Comparison of ENCODE assay signal across 8 cellular contexts in the genomic region with DNA sequence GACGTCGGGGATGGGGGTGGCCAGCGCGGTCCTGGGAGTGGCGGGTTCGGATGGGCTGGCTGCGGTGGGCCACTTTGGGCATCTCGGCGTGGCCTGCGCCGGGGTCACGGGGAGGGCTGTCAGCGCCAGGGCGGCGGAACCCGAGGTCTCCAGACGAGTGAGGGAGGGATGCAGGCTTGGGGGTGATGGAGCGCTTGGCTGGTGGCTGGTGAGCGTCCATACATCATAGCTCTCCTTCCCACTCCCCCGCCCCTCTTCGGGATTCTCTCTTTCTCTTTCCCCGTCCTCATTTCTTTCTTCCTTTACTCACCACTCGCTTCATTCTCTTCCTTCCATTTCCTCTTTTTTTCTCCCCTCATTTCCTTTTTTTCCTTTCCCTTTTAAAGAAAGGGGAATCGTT.
A peak's percentile ranks its signal among the peaks of the same experiment; 100 is the strongest.
DNase-seq lines count a peak whose midpoint lies in the region; ATAC-seq and TF ChIP-seq lines count a peak whose summit lies in the region.

No MANE protein-coding gene starts in this region.

- TF ChIP-seq RAD21 in SK-N-SH (IDR thresholded peaks at IDR 0.05; ENCODE audit: low read length), result no peak

- H3F3A ChIP-seq in SK-N-SH (replicated peaks; ENCODE audit: insufficient read depth), result no peaks in the 10 kb centered on the region

- peak overlapping the region; percentile 95 for H3K4me3 Mint-ChIP-seq in glutamatergic neuron (ENCODE audit: unreplicated experiment)

- H3K36me3 Mint-ChIP-seq in glutamatergic neuron (ENCODE audit: unreplicated experiment), result no peaks in the 10 kb centered on the region

- no peaks in the 10 kb centered on the region for H4K20me1 ChIP-seq in SK-N-SH (ENCODE audit: insufficient read depth)

- H3K4me1 Mint-ChIP-seq in glutamatergic neuron (ENCODE audit: low read depth, unreplicated experiment), result peaks cover 6% of the 10 kb centered on the region

- peak overlapping the region; percentile 97 for H2AFZ ChIP-seq in SK-N-SH (ENCODE audit: low read depth)

- H3K79me2 ChIP-seq in SK-N-SH (ENCODE audit: insufficient read depth), result peaks cover 33% of the 10 kb centered on the region

- ATAC-seq in activated CD4-positive, CD25-positive, alpha-beta regulatory T cell treated with anti-CD3 and anti-CD28 coated beads, Interleukin-2, amount 50 U/mL, for 24 hours, result no peak

- WGBS in SK-N-SH (ENCODE audit: low lambda C conversion rate), result 1% methylated on average over 14 of the region's 24 CpGs

- H3K4me2 ChIP-seq in SK-N-SH, result peak overlapping the region; percentile 91

- POLR2A ChIA-PET in SK-N-SH (lab: Yijun Ruan, JAX), result no interaction called here

- peak overlapping the region in 1 of 2 experiments; percentile 50; a peak in 1 of 4 replicates for H3K27ac ChIP-seq in SK-N-SH (ENCODE audit: low read depth in 2 of 2, low read length in 1 of 2)

- peak; percentile 21 for DNase-seq in GM10266 (ENCODE audit: extremely low spot score)
- peak; percentile 54 for DNase-seq in SK-N-SH
- DNase-seq in glutamatergic neuron, result peak; percentile 63
- no peak for DNase-seq in retinal pigment epithelial cell (ENCODE audit: low read depth)
- no peak for DNase-seq in DMS114 treated with DMSO at 0.1 percent for 48 hours (lab: John Stamatoyannopoulos, UW; ENCODE audit: unreplicated experiment)
- DNase-seq in foreskin melanocyte, result no peak
- DNase-seq in GDM1 (lab: John Stamatoyannopoulos, UW), result no peak

- H3K27me3 ChIP-seq in SK-N-SH (ENCODE audit: insufficient read depth), result no peaks in the 10 kb centered on the region

- H3K9me3 ChIP-seq in SK-N-SH, result no peaks in the 10 kb centered on the region

- H3K27me3 Mint-ChIP-seq in glutamatergic neuron (ENCODE audit: unreplicated experiment), result peaks cover 5% of the 10 kb centered on the region

- H3K9me3 Mint-ChIP-seq in glutamatergic neuron (ENCODE audit: unreplicated experiment), result no peaks in the 10 kb centered on the region

- CTCF ChIA-PET in SK-N-SH (lab: Yijun Ruan, JAX), result no interaction called here

- peaks cover 5 to 8% of the 10 kb centered on the region in 2 experiments; a peak in 1 of 4 replicates for H3K4me1 ChIP-seq in SK-N-SH (ENCODE audit: control insufficient read depth in 1 of 2, insufficient read depth in 2 of 2, low read depth in 1 of 2, low read length in 1 of 2)

- H3K27ac Mint-ChIP-seq in glutamatergic neuron (ENCODE audit: unreplicated experiment), result peak overlapping the region; percentile 72

- TF ChIP-seq CTCF in GM10266 (IDR thresholded peaks at IDR 0.05; ENCODE audit: control insufficient read depth, insufficient read depth, low read depth, missing control alignments), result no peak
- TF ChIP-seq CTCF in SK-N-SH (IDR thresholded peaks at IDR 0.05), result no peak
- no peak for TF ChIP-seq CTCF in glutamatergic neuron (IDR thresholded peaks at IDR 0.05; ENCODE audit: partially characterized antibody, unreplicated experiment)
- TF ChIP-seq CTCF in retinal pigment epithelial cell (conservative IDR thresholded peaks at IDR 0.05; ENCODE audit: low read depth, low read length), result no peak

- no peaks in the 10 kb centered on the region for H3K36me3 ChIP-seq in SK-N-SH (replicated peaks in 1 of 2; ENCODE audit: control insufficient read depth in 1 of 2, insufficient read depth in 2 of 2, low read length in 1 of 2)

- TF ChIP-seq EP300 in SK-N-SH (IDR thresholded peaks at IDR 0.05; ENCODE audit: borderline replicate concordance in 1 of 2, low read depth in 1 of 2, low read length in 1 of 2), result no peak

- no peaks in the 10 kb centered on the region for H3K9me2 ChIP-seq in SK-N-SH

- H3K9ac ChIP-seq in SK-N-SH, result peak overlapping the region; percentile 74; the same call in 1 of the 2 replicates

- H3K4me3 ChIP-seq in SK-N-SH (ENCODE audit: low read depth in 2 of 2, low read length in 1 of 2) (peak overlapping the region; percentile 74 to 96), retinal pigment epithelial cell (ENCODE audit: low read length) (peak overlapping the region; percentile 69)

TF ChIP-seq in SK-N-SH, 30 proteins besides CTCF, POLR2A, EP300 and RAD21:
- TF ChIP-seq, protein P1, sequence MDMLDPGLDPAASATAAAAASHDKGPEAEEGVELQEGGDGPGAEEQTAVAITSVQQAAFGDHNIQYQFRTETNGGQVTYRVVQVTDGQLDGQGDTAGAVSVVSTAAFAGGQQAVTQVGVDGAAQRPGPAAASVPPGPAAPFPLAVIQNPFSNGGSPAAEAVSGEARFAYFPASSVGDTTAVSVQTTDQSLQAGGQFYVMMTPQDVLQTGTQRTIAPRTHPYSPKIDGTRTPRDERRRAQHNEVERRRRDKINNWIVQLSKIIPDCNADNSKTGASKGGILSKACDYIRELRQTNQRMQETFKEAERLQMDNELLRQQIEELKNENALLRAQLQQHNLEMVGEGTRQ (IDR thresholded peaks at IDR 0.05; ENCODE audit: borderline replicate concordance, low read depth, low read length), result no peak
- TF ChIP-seq SIN3A (IDR thresholded peaks at IDR 0.05; ENCODE audit: borderline replicate concordance, low read depth, low read length), result no peak
- no peak for TF ChIP-seq EZH2phosphoT487 (IDR thresholded peaks at IDR 0.05; ENCODE audit: borderline replicate concordance, low read depth)
- no peak for TF ChIP-seq NFIC (IDR thresholded peaks at IDR 0.05; ENCODE audit: borderline replicate concordance)
- TF ChIP-seq RXRA (IDR thresholded peaks at IDR 0.05; ENCODE audit: borderline replicate concordance, low read depth), result no peak
- TF ChIP-seq, protein P2, sequence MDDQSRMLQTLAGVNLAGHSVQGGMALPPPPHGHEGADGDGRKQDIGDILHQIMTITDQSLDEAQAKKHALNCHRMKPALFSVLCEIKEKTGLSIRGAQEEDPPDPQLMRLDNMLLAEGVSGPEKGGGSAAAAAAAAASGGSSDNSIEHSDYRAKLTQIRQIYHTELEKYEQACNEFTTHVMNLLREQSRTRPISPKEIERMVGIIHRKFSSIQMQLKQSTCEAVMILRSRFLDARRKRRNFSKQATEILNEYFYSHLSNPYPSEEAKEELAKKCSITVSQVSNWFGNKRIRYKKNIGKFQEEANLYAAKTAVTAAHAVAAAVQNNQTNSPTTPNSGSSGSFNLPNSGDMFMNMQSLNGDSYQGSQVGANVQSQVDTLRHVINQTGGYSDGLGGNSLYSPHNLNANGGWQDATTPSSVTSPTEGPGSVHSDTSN (IDR thresholded peaks at IDR 0.05), result no peak
- no peak for TF ChIP-seq TCF12 (IDR thresholded peaks at IDR 0.05)
- no peak for TF ChIP-seq ELF1 (IDR thresholded peaks at IDR 0.05)
- TF ChIP-seq TEAD4 (IDR thresholded peaks at IDR 0.05; ENCODE audit: borderline replicate concordance, insufficient read depth), result no peak
- TF ChIP-seq FOXJ3 (CRISPR knock-in tag; IDR thresholded peaks at IDR 0.05), result no peak
- TF ChIP-seq FOSL2 (IDR thresholded peaks at IDR 0.05; ENCODE audit: borderline replicate concordance, low read depth), result no peak

Comparison
In these comparisons a context has a peak if more than half of its experiments do, and no peak if none do; other contexts are left out.
1. DNase-seq: peak in GM10266 (single experiment), SK-N-SH (single experiment) and glutamatergic neuron (single experiment); none in retinal pigment epithelial cell (single experiment), DMS114 treated with DMSO at 0.1 percent for 48 hours (single experiment), foreskin melanocyte (single experiment) and GDM1 (single experiment).